In the genomic region with DNA sequence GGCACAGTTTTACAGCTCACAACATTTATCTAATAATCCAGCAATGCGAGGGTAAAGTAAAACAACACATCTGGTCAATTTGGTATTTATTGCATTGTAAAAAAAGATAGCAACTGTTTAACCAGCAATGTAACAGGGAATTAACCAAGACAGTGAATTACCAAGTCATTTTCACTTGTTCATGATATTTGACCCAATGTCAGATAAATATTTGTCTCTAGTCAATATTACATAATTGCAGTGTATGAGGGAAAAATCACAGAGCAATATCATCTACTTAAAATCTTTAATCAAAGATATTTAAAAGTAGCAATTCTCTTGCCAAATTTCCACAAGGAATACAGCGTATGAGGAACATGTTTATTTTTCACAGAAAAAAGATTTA, we compare ENCODE assay signal across 19 cellular contexts.
"Had no signal": no experiment of that assay in that cellular context is flagged by ENCODE, and none has a peak within 500 bp of the region (broad histone marks: within the 10 kb centered on the region; RNA-seq: fewer than 3 reads in every experiment).

No MANE protein-coding gene starts in this region.

- ATAC-seq: Right ventricle myocardium inferior had no signal

- DNase-seq: IMR-90, Karpas-422, KG1, MM.1S, NCI-H1092 treated with DMSO at 0.1 percent for 48 hours, NCI-H1436, NCI-H187, NCI-H2029, NCI-H2081 treated with DMSO at 0.1 percent for 48 hours, NCI-H2171, NCI-H345, NCI-H524, NCI-H526 treated with DMSO at 0.1 percent for 48 hours, NCI-H748 treated with DMSO at 0.1 percent for 48 hours, OCI-M1, PC-9, Peyer's patch, SIG-M5 had no signal
